Comparison of ENCODE assay signal across 16 cellular contexts in the genomic region with DNA sequence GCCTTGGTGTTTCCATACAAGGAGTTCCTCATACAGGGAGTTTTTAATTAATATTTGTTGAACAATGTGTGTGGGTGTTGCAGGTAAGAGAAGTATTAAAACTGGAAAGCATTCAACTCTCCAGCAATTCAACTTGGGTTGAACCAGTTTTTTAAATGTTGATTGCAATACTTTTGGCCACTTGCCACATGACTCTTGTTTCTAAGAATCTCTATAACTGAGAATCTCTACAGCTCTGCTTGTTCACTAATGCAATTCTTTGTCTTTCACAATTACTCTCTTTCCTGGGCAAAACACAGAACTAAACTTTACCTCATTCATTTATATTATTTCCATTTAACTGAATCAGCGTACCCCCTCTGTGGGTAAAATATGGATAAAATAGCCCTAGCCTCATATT.
DNase-seq lines count a peak whose midpoint lies in the region; ATAC-seq and TF ChIP-seq lines count a peak whose summit lies in the region.
"Had no signal": no experiment of that assay in that cellular context is flagged by ENCODE, and none has a peak within 500 bp of the region (broad histone marks: within the 10 kb centered on the region; RNA-seq: fewer than 3 reads in every experiment).

No MANE protein-coding gene starts in this region.

- H3K9me3 Mint-ChIP-seq in activated T-cell treated with anti-CD3 and anti-CD28 coated beads, Interleukin-2, amount 50 U/mL, for 72 hours: no peaks in the 10 kb centered on the region
- H3K9me3 Mint-ChIP-seq: activated T-cell treated with anti-CD3 and anti-CD28 coated beads, Interleukin-2, amount 50 U/mL, for 4 hours; brain had no signal

- H3K9ac ChIP-seq in subcutaneous abdominal adipose tissue (ENCODE audit: low read length in 5 of 5): peak overlapping the region in 1 of 5 donors; percentile 42

- ATAC-seq in activated T-cell treated with anti-CD3 and anti-CD28 coated beads, Interleukin-2, amount 50 U/mL, for 72 hours (replicated peaks in 1 of 2): peak in 1 of 2 donors; percentile 48
- ATAC-seq in T-helper 17 cell: no peak
- ATAC-seq: activated T-cell treated with anti-CD3 and anti-CD28 coated beads, Interleukin-2, amount 50 U/mL, for 4 hours; naive thymus-derived CD4-positive, alpha-beta T cell had no signal

- no peaks in the 10 kb centered on the region for H3K27me3 ChIP-seq in subcutaneous abdominal adipose tissue (ENCODE audit: control insufficient read depth in 5 of 5, insufficient read depth in 4 of 5, low read length in 5 of 5)
- H3K27me3 ChIP-seq: spleen, uterus had no signal

- H3K27ac ChIP-seq in subcutaneous abdominal adipose tissue (ENCODE audit: low read depth, low read length): peak overlapping the region; percentile 64
- H3K27ac ChIP-seq: uterus, WERI-Rb-1 had no signal

- H3K27me3 Mint-ChIP-seq in activated T-cell treated with anti-CD3 and anti-CD28 coated beads, Interleukin-2, amount 50 U/mL, for 72 hours (ENCODE audit: low read depth): no peaks in the 10 kb centered on the region
- no peaks in the 10 kb centered on the region for H3K27me3 Mint-ChIP-seq in T-helper 17 cell
- H3K27me3 Mint-ChIP-seq: B cell; naive thymus-derived CD4-positive, alpha-beta T cell had no signal

- H3K4me3 ChIP-seq in fibroblast of the aortic adventitia (ENCODE audit: low read depth, low read length) (no peak overlapping the region), subcutaneous abdominal adipose tissue (ENCODE audit: low read depth in 1 of 5, low read length in 5 of 5) (no peak overlapping the region)
- H3K4me3 ChIP-seq: spleen, uterus had no signal

- TF ChIP-seq CTCF in fibroblast of the aortic adventitia (IDR thresholded peaks at IDR 0.05; ENCODE audit: insufficient read depth, low read length): no peak

- H3K36me3 Mint-ChIP-seq in activated T-cell treated with anti-CD3 and anti-CD28 coated beads, Interleukin-2, amount 50 U/mL, for 72 hours (ENCODE audit: insufficient read depth in 2 of 2): peaks cover 10 to 23% of the 10 kb centered on the region in 2 donors
- peaks cover 16% of the 10 kb centered on the region for H3K36me3 Mint-ChIP-seq in T-helper 17 cell (ENCODE audit: low read depth)
- H3K36me3 Mint-ChIP-seq: brain had no signal

- H3K4me1 Mint-ChIP-seq in activated T-cell treated with anti-CD3 and anti-CD28 coated beads, Interleukin-2, amount 50 U/mL, for 72 hours (ENCODE audit: low read depth): peaks cover 10% of the 10 kb centered on the region
- peaks cover 8% of the 10 kb centered on the region for H3K4me1 Mint-ChIP-seq in T-helper 17 cell

- DNase-seq in activated T-cell treated with anti-CD3 and anti-CD28 coated beads, Interleukin-2, amount 50 U/mL, for 72 hours: peak in 1 of 2 donors; percentile 6
- DNase-seq in activated T-cell treated with anti-CD3 and anti-CD28 coated beads for 4 hours (no peak), T-helper 17 cell (no peak), fibroblast of the aortic adventitia (ENCODE audit: low read depth) (peak; percentile 56), Kasumi-1 (lab: John Stamatoyannopoulos, UW) (no peak), NCI-H1436 (lab: John Stamatoyannopoulos, UW) (no peak)
- DNase-seq in stimulated activated CD4-positive, alpha-beta T cell treated with anti-CD3 and anti-CD28 coated beads, Interleukin-2, amount 100 ng/mL, for 24 hours: no peak
- DNase-seq: activated T-cell treated with anti-CD3 and anti-CD28 coated beads, Interleukin-2, amount 50 U/mL, for 4 hours; naive thymus-derived CD4-positive, alpha-beta T cell; NCI-H446 treated with DMSO at 0.1 percent for 48 hours; spleen; WERI-Rb-1 had no signal

- no peaks in the 10 kb centered on the region for H3K36me3 ChIP-seq in subcutaneous abdominal adipose tissue (ENCODE audit: control insufficient read depth in 5 of 5, insufficient read depth in 5 of 5, low read length in 5 of 5)
- H3K36me3 ChIP-seq: uterus, WERI-Rb-1 had no signal

- peaks cover 2 to 22% (median 13%) of the 10 kb centered on the region in 5 donors for H3K4me1 ChIP-seq in subcutaneous abdominal adipose tissue (ENCODE audit: control insufficient read depth in 5 of 5, insufficient read depth in 5 of 5, low read length in 5 of 5)
- H3K4me1 ChIP-seq: uterus had no signal

- peak overlapping the region; percentile 88 for H3K27ac Mint-ChIP-seq in activated T-cell treated with anti-CD3 and anti-CD28 coated beads, Interleukin-2, amount 50 U/mL, for 72 hours
- H3K27ac Mint-ChIP-seq in T-helper 17 cell: peak overlapping the region; percentile 14
- H3K27ac Mint-ChIP-seq: B cell had no signal

- H3K4me3 Mint-ChIP-seq in activated T-cell treated with anti-CD3 and anti-CD28 coated beads, Interleukin-2, amount 50 U/mL, for 72 hours: peak overlapping the region in 1 of 2 donors; percentile 0
- no peak overlapping the region for H3K4me3 Mint-ChIP-seq in T-helper 17 cell
- H3K4me3 Mint-ChIP-seq: activated T-cell treated with anti-CD3 and anti-CD28 coated beads, Interleukin-2, amount 50 U/mL, for 4 hours; B cell; brain; naive thymus-derived CD4-positive, alpha-beta T cell had no signal

- H3K9me3 ChIP-seq in T-helper 17 cell (ENCODE audit: control insufficient read depth, low read length, poor library complexity, severe bottlenecking): no peaks in the 10 kb centered on the region
- H3K9me3 ChIP-seq in subcutaneous abdominal adipose tissue (ENCODE audit: control insufficient read depth in 5 of 5, low read length in 5 of 5): peaks cover 0 to 3% (median 0%) of the 10 kb centered on the region in 5 donors
- H3K9me3 ChIP-seq: spleen, uterus had no signal
